1 cellular context compared by ENCODE assay signal in the genomic region with DNA sequence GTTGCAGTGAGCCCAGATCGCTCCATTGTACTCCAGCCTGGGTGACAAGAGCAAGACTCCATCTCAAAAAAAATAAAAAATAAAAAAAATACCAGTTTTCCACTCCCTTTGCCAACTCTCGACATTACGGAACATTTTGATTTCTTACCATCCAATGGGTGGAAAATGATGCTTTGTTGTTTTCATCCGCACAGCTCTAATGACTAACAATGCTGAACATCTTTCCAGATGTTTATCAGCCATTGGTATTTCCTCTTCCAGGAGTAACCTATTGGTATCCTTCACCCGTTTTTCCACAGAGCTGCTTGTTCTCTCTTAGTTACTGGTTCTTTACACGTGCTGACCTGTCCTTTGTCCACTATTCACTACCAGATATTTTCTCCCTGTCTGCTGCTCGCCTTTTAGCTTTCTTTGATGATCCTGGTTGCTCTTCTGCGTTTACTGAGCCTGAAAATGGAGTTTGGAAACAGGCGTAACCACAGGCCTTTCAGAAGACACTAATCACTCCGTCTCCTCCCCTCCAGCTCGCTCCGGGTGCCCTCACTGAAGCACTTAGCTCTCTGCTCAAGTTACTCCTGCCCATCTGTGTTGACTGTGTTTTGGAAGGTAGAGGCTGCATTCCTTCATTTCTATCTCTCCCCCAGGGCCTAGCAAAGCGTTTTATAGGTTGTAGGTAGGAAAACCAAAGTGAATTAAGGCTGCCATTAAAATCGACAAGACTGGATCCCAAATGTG.
TF ChIP-seq lines count a peak whose summit lies in the region.

No MANE protein-coding gene starts in this region.

TF ChIP-seq in GM12878, 131 proteins besides CTCF, POLR2A, EP300 and RAD21:
- TF ChIP-seq BCL11A (IDR thresholded peaks at IDR 0.05; ENCODE audit: low read depth, low read length) (no peak), NFYA (IDR thresholded peaks at IDR 0.05; ENCODE audit: borderline replicate concordance, low read depth, low read length) (no peak), CBFB (IDR thresholded peaks at IDR 0.05; ENCODE audit: low read depth) (no peak), NFIC (IDR thresholded peaks at IDR 0.05; ENCODE audit: low read depth, low read length) (no peak), POU2F2 (IDR thresholded peaks at IDR 0.05; ENCODE audit: borderline replicate concordance, low read depth, low read length) (no peak), TCF12 (IDR thresholded peaks at IDR 0.05; ENCODE audit: low read depth, low read length) (no peak), MEF2A (IDR thresholded peaks at IDR 0.05; ENCODE audit: insufficient read depth, low read depth, low read length) (no peak), CREB1 (IDR thresholded peaks at IDR 0.05; ENCODE audit: low read depth) (no peak)
- TF ChIP-seq, protein P1, sequence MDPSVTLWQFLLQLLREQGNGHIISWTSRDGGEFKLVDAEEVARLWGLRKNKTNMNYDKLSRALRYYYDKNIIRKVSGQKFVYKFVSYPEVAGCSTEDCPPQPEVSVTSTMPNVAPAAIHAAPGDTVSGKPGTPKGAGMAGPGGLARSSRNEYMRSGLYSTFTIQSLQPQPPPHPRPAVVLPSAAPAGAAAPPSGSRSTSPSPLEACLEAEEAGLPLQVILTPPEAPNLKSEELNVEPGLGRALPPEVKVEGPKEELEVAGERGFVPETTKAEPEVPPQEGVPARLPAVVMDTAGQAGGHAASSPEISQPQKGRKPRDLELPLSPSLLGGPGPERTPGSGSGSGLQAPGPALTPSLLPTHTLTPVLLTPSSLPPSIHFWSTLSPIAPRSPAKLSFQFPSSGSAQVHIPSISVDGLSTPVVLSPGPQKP (IDR thresholded peaks at IDR 0.05; ENCODE audit: low read depth, low read length), result no peak
- TF ChIP-seq, protein P2, sequence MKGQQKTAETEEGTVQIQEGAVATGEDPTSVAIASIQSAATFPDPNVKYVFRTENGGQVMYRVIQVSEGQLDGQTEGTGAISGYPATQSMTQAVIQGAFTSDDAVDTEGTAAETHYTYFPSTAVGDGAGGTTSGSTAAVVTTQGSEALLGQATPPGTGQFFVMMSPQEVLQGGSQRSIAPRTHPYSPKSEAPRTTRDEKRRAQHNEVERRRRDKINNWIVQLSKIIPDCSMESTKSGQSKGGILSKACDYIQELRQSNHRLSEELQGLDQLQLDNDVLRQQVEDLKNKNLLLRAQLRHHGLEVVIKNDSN (IDR thresholded peaks at IDR 0.05; ENCODE audit: borderline replicate concordance, extremely low read length, insufficient read depth, low read depth, low read length), result no peak
